Comparison of ENCODE assay signal across 19 cellular contexts in the genomic region with DNA sequence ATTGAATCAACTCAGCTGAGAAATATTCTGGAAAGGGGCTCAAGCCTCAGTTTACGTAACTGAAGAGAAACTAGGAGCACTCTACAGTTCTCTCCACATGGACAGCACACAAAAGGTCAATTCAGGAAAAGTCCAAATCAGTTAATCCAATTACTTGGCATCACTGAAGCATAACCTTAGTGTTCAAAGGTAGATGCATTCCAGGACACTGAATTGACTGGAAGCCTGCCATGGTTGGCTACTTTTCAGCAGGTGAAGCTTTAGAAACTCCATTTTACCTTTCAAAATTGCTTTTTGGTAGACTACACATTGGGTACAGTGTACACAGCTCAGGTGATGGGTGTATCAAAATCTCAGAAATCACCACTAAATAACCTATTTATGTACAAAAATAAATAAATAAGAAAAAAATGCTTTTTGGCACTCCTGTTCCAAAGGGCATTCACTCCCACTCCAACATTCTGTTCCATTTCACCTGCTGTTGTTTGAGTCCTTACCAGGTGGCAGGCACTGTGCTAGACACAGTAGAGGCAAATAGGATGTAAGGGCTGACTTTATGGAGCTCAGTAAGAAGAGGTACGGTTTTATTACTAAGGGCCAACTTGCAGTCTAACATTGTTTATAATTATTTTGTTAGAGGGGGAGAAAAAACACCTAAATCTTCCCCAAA.
"Had no signal": no experiment of that assay in that cellular context is flagged by ENCODE, and none has a peak within 500 bp of the region (broad histone marks: within the 10 kb centered on the region; RNA-seq: fewer than 3 reads in every experiment).

No MANE protein-coding gene starts in this region.

- H3K4me1 ChIP-seq: breast epithelium, esophagus squamous epithelium, gastroesophageal sphincter, right atrium auricular region, testis, transverse colon had no signal

- H3K27ac ChIP-seq: breast epithelium, esophagus squamous epithelium, gastroesophageal sphincter, neutrophil, right atrium auricular region, testis, transverse colon had no signal

- H3K4me3 Mint-ChIP-seq: central memory CD8-positive, alpha-beta T cell; dendritic cell treated with granulocyte-macrophage colony-stimulating factor and Interleukin-4, amounts not matched to agents 40 ng/mL and 50 ng/mL, for 4 days; effector memory CD8-positive, alpha-beta T cell; naive thymus-derived CD8-positive, alpha-beta T cell had no signal

- H3K36me3 ChIP-seq: breast epithelium, esophagus squamous epithelium, gastroesophageal sphincter, neutrophil, right atrium auricular region, transverse colon had no signal

- H3K36me3 Mint-ChIP-seq: naive thymus-derived CD8-positive, alpha-beta T cell had no signal

- H3K9me3 Mint-ChIP-seq: central memory CD8-positive, alpha-beta T cell; dendritic cell treated with granulocyte-macrophage colony-stimulating factor and Interleukin-4, amounts not matched to agents 40 ng/mL and 50 ng/mL, for 4 days; effector memory CD8-positive, alpha-beta T cell had no signal

- H3K4me3 ChIP-seq: breast epithelium, esophagus squamous epithelium, gastroesophageal sphincter, mucosa of descending colon, right atrium auricular region, testis, transverse colon had no signal

- H3K27ac Mint-ChIP-seq: dendritic cell treated with granulocyte-macrophage colony-stimulating factor and Interleukin-4, amounts not matched to agents 40 ng/mL and 50 ng/mL, for 4 days; effector memory CD8-positive, alpha-beta T cell; naive thymus-derived CD8-positive, alpha-beta T cell had no signal

- H3K9me3 ChIP-seq: breast epithelium, mucosa of descending colon, neutrophil, right atrium auricular region, testis, transverse colon had no signal

- H3K4me1 Mint-ChIP-seq: central memory CD8-positive, alpha-beta T cell; naive thymus-derived CD8-positive, alpha-beta T cell had no signal

- H3K27me3 ChIP-seq: breast epithelium, gastroesophageal sphincter, neutrophil, right atrium auricular region, testis, transverse colon had no signal

- ATAC-seq: effector memory CD8-positive, alpha-beta T cell; gastroesophageal sphincter; left cardiac atrium; mucosa of descending colon; naive thymus-derived CD8-positive, alpha-beta T cell; stimulated activated naive CD8-positive, alpha-beta T cell treated with anti-CD3 and anti-CD28 coated beads, Interleukin-15, Interleukin-2, amounts not matched to agents 100 U/mL and 50 U/mL, for 24 hours had no signal

- DNase-seq: effector memory CD8-positive, alpha-beta T cell; esophagus squamous epithelium; foreskin fibroblast; hippocampal formation; left cardiac atrium; mammary epithelial cell; mucosa of descending colon; naive thymus-derived CD8-positive, alpha-beta T cell; small intestine; stimulated activated CD4-positive, alpha-beta T cell treated with anti-CD3 and anti-CD28 coated beads, Interleukin-12 subunit alpha, Interleukin-12 subunit beta, amount 100 ng/mL, for 4 hours; stimulated activated naive CD8-positive, alpha-beta T cell treated with anti-CD3 and anti-CD28 coated beads, Interleukin-15, Interleukin-2, amounts not matched to agents 100 U/mL and 50 U/mL, for 24 hours; testis; transverse colon had no signal

- H3K27me3 Mint-ChIP-seq: dendritic cell treated with granulocyte-macrophage colony-stimulating factor and Interleukin-4, amounts not matched to agents 40 ng/mL and 50 ng/mL, for 4 days had no signal
